ENCODE assay signal across 1 cellular context in the genomic region with DNA sequence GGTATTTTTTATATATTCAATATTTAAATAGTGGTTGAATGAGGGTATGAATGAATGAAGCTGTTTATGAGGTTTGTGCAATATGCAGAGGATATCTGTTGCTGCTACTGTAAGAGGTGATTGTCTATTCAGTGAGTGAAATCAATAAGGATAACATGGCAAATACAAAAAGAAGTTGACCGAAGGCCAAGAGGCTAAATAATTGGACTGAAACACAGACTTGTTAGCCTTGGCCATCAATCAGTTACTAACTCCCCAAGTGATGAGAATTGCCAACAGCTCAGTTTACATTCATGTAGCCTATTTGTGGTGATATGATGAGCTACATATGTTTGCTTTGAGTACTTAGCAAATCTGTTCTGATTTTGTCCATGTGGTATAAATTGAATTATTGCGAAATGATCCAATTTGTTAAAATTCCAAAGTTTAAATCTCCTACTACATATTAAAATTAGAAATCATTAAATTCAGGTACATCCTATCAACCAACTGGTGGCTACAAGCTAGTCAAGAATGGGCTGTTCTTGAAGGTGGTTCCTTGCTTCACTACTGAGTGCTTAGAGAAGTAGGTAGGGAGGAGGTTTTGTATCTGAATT.
A peak's percentile ranks its signal among the peaks of the same experiment; 100 is the strongest.
TF ChIP-seq lines count a peak whose summit lies in the region.

No MANE protein-coding gene starts in this region.

TF ChIP-seq in HepG2, 621 proteins besides CTCF, POLR2A, EP300 and RAD21 (continued from another document):
- TF ChIP-seq CEBPB (IDR thresholded peaks at IDR 0.05; ENCODE audit: borderline replicate concordance, low read depth, low read length) (peak; percentile 79), SIX1 (CRISPR knock-in tag; IDR thresholded peaks at IDR 0.05; ENCODE audit: borderline replicate concordance) (no peak), XBP1 (CRISPR knock-in tag; IDR thresholded peaks at IDR 0.05) (no peak), MYNN (CRISPR knock-in tag; IDR thresholded peaks at IDR 0.05; ENCODE audit: low read depth) (no peak), MEIS2 (CRISPR knock-in tag; IDR thresholded peaks at IDR 0.05) (no peak), ZBTB1 (CRISPR knock-in tag; IDR thresholded peaks at IDR 0.05; ENCODE audit: borderline replicate concordance) (no peak), RBM22 (optimal IDR thresholded peaks at IDR 0.05; ENCODE audit: low read length) (no peak), ZNF17 (CRISPR knock-in tag; IDR thresholded peaks at IDR 0.05) (no peak), ZNF260 (CRISPR knock-in tag; IDR thresholded peaks at IDR 0.05; ENCODE audit: borderline replicate concordance, low read depth) (no peak), HNF4A (CRISPR knock-in tag; IDR thresholded peaks at IDR 0.05) (no peak), EEA1 (CRISPR knock-in tag; IDR thresholded peaks at IDR 0.05; ENCODE audit: borderline replicate concordance) (no peak), PPARG (CRISPR knock-in tag; conservative IDR thresholded peaks at IDR 0.05) (no peak), ZNF232 (CRISPR knock-in tag; IDR thresholded peaks at IDR 0.05; ENCODE audit: borderline replicate concordance) (no peak), SALL2 (CRISPR knock-in tag; IDR thresholded peaks at IDR 0.05) (no peak), TCF7L2 (IDR thresholded peaks at IDR 0.05; ENCODE audit: low read depth, low read length) (no peak), SMAD1 (CRISPR knock-in tag; IDR thresholded peaks at IDR 0.05; ENCODE audit: borderline replicate concordance, low read depth) (no peak), FOXK2 (IDR thresholded peaks at IDR 0.05) (no peak), CHD4 (IDR thresholded peaks at IDR 0.05; ENCODE audit: borderline replicate concordance, low read length) (no peak), ZNF619 (CRISPR knock-in tag; IDR thresholded peaks at IDR 0.05) (no peak), KDM4B (CRISPR knock-in tag; IDR thresholded peaks at IDR 0.05) (no peak), ATF7 (IDR thresholded peaks at IDR 0.05) (no peak), ATF7 (CRISPR knock-in tag; IDR thresholded peaks at IDR 0.05) (no peak), FOXJ3 (CRISPR knock-in tag; IDR thresholded peaks at IDR 0.05; ENCODE audit: borderline replicate concordance) (peak; percentile 50; the same call in 1 of the 2 replicates), ZNF660 (CRISPR knock-in tag; IDR thresholded peaks at IDR 0.05; ENCODE audit: borderline replicate concordance, low read depth) (no peak), IKZF4 (CRISPR knock-in tag; IDR thresholded peaks at IDR 0.05; ENCODE audit: borderline replicate concordance, low read depth, not compliant biosample characterization) (no peak), ZNF549 (CRISPR knock-in tag; IDR thresholded peaks at IDR 0.05) (no peak)
- TF ChIP-seq, protein P1, sequence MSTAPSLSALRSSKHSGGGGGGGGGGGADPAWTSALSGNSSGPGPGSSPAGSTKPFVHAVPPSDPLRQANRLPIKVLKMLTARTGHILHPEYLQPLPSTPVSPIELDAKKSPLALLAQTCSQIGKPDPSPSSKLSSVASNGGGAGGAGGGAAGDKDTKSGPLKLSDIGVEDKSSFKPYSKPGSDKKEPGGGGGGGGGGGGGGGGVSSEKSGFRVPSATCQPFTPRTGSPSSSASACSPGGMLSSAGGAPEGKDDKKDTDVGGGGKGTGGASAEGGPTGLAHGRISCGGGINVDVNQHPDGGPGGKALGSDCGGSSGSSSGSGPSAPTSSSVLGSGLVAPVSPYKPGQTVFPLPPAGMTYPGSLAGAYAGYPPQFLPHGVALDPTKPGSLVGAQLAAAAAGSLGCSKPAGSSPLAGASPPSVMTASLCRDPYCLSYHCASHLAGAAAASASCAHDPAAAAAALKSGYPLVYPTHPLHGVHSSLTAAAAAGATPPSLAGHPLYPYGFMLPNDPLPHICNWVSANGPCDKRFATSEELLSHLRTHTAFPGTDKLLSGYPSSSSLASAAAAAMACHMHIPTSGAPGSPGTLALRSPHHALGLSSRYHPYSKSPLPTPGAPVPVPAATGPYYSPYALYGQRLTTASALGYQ (CRISPR knock-in tag; IDR thresholded peaks at IDR 0.05): peak; percentile 27; the same call in 1 of the 2 replicates
- TF ChIP-seq, protein P2, sequence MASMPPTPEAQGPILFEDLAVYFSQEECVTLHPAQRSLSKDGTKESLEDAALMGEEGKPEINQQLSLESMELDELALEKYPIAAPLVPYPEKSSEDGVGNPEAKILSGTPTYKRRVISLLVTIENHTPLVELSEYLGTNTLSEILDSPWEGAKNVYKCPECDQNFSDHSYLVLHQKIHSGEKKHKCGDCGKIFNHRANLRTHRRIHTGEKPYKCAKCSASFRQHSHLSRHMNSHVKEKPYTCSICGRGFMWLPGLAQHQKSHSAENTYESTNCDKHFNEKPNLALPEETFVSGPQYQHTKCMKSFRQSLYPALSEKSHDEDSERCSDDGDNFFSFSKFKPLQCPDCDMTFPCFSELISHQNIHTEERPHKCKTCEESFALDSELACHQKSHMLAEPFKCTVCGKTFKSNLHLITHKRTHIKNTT (CRISPR knock-in tag; IDR thresholded peaks at IDR 0.05): no peak
- TF ChIP-seq, protein P3, sequence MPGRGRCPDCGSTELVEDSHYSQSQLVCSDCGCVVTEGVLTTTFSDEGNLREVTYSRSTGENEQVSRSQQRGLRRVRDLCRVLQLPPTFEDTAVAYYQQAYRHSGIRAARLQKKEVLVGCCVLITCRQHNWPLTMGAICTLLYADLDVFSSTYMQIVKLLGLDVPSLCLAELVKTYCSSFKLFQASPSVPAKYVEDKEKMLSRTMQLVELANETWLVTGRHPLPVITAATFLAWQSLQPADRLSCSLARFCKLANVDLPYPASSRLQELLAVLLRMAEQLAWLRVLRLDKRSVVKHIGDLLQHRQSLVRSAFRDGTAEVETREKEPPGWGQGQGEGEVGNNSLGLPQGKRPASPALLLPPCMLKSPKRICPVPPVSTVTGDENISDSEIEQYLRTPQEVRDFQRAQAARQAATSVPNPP (CRISPR knock-in tag; IDR thresholded peaks at IDR 0.05): no peak
- TF ChIP-seq, protein P4, sequence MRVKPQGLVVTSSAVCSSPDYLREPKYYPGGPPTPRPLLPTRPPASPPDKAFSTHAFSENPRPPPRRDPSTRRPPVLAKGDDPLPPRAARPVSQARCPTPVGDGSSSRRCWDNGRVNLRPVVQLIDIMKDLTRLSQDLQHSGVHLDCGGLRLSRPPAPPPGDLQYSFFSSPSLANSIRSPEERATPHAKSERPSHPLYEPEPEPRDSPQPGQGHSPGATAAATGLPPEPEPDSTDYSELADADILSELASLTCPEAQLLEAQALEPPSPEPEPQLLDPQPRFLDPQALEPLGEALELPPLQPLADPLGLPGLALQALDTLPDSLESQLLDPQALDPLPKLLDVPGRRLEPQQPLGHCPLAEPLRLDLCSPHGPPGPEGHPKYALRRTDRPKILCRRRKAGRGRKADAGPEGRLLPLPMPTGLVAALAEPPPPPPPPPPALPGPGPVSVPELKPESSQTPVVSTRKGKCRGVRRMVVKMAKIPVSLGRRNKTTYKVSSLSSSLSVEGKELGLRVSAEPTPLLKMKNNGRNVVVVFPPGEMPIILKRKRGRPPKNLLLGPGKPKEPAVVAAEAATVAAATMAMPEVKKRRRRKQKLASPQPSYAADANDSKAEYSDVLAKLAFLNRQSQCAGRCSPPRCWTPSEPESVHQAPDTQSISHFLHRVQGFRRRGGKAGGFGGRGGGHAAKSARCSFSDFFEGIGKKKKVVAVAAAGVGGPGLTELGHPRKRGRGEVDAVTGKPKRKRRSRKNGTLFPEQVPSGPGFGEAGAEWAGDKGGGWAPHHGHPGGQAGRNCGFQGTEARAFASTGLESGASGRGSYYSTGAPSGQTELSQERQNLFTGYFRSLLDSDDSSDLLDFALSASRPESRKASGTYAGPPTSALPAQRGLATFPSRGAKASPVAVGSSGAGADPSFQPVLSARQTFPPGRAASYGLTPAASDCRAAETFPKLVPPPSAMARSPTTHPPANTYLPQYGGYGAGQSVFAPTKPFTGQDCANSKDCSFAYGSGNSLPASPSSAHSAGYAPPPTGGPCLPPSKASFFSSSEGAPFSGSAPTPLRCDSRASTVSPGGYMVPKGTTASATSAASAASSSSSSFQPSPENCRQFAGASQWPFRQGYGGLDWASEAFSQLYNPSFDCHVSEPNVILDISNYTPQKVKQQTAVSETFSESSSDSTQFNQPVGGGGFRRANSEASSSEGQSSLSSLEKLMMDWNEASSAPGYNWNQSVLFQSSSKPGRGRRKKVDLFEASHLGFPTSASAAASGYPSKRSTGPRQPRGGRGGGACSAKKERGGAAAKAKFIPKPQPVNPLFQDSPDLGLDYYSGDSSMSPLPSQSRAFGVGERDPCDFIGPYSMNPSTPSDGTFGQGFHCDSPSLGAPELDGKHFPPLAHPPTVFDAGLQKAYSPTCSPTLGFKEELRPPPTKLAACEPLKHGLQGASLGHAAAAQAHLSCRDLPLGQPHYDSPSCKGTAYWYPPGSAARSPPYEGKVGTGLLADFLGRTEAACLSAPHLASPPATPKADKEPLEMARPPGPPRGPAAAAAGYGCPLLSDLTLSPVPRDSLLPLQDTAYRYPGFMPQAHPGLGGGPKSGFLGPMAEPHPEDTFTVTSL (CRISPR knock-in tag; IDR thresholded peaks at IDR 0.05; ENCODE audit: borderline replicate concordance): no peak
- TF ChIP-seq, protein P5, sequence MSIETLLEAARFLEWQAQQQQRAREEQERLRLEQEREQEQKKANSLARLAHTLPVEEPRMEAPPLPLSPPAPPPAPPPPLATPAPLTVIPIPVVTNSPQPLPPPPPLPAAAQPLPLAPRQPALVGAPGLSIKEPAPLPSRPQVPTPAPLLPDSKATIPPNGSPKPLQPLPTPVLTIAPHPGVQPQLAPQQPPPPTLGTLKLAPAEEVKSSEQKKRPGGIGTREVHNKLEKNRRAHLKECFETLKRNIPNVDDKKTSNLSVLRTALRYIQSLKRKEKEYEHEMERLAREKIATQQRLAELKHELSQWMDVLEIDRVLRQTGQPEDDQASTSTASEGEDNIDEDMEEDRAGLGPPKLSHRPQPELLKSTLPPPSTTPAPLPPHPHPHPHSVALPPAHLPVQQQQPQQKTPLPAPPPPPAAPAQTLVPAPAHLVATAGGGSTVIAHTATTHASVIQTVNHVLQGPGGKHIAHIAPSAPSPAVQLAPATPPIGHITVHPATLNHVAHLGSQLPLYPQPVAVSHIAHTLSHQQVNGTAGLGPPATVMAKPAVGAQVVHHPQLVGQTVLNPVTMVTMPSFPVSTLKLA (IDR thresholded peaks at IDR 0.05): no peak
- TF ChIP-seq, protein P6, sequence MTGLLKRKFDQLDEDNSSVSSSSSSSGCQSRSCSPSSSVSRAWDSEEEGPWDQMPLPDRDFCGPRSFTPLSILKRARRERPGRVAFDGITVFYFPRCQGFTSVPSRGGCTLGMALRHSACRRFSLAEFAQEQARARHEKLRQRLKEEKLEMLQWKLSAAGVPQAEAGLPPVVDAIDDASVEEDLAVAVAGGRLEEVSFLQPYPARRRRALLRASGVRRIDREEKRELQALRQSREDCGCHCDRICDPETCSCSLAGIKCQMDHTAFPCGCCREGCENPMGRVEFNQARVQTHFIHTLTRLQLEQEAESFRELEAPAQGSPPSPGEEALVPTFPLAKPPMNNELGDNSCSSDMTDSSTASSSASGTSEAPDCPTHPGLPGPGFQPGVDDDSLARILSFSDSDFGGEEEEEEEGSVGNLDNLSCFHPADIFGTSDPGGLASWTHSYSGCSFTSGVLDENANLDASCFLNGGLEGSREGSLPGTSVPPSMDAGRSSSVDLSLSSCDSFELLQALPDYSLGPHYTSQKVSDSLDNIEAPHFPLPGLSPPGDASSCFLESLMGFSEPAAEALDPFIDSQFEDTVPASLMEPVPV (CRISPR knock-in tag; IDR thresholded peaks at IDR 0.05): no peak
- TF ChIP-seq, protein P7, sequence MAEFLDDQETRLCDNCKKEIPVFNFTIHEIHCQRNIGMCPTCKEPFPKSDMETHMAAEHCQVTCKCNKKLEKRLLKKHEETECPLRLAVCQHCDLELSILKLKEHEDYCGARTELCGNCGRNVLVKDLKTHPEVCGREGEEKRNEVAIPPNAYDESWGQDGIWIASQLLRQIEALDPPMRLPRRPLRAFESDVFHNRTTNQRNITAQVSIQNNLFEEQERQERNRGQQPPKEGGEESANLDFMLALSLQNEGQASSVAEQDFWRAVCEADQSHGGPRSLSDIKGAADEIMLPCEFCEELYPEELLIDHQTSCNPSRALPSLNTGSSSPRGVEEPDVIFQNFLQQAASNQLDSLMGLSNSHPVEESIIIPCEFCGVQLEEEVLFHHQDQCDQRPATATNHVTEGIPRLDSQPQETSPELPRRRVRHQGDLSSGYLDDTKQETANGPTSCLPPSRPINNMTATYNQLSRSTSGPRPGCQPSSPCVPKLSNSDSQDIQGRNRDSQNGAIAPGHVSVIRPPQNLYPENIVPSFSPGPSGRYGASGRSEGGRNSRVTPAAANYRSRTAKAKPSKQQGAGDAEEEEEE (CRISPR knock-in tag; IDR thresholded peaks at IDR 0.05; ENCODE audit: borderline replicate concordance): no peak
- TF ChIP-seq, protein P8, sequence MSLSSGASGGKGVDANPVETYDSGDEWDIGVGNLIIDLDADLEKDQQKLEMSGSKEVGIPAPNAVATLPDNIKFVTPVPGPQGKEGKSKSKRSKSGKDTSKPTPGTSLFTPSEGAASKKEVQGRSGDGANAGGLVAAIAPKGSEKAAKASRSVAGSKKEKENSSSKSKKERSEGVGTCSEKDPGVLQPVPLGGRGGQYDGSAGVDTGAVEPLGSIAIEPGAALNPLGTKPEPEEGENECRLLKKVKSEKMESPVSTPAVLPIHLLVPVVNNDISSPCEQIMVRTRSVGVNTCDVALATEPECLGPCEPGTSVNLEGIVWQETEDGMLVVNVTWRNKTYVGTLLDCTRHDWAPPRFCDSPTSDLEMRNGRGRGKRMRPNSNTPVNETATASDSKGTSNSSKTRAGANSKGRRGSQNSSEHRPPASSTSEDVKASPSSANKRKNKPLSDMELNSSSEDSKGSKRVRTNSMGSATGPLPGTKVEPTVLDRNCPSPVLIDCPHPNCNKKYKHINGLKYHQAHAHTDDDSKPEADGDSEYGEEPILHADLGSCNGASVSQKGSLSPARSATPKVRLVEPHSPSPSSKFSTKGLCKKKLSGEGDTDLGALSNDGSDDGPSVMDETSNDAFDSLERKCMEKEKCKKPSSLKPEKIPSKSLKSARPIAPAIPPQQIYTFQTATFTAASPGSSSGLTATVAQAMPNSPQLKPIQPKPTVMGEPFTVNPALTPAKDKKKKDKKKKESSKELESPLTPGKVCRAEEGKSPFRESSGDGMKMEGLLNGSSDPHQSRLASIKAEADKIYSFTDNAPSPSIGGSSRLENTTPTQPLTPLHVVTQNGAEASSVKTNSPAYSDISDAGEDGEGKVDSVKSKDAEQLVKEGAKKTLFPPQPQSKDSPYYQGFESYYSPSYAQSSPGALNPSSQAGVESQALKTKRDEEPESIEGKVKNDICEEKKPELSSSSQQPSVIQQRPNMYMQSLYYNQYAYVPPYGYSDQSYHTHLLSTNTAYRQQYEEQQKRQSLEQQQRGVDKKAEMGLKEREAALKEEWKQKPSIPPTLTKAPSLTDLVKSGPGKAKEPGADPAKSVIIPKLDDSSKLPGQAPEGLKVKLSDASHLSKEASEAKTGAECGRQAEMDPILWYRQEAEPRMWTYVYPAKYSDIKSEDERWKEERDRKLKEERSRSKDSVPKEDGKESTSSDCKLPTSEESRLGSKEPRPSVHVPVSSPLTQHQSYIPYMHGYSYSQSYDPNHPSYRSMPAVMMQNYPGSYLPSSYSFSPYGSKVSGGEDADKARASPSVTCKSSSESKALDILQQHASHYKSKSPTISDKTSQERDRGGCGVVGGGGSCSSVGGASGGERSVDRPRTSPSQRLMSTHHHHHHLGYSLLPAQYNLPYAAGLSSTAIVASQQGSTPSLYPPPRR (CRISPR knock-in tag; IDR thresholded peaks at IDR 0.05; ENCODE audit: borderline replicate concordance): peak; percentile 79; the same call in 1 of the 2 replicates
